16 cellular contexts compared by ENCODE assay signal in the genomic region with DNA sequence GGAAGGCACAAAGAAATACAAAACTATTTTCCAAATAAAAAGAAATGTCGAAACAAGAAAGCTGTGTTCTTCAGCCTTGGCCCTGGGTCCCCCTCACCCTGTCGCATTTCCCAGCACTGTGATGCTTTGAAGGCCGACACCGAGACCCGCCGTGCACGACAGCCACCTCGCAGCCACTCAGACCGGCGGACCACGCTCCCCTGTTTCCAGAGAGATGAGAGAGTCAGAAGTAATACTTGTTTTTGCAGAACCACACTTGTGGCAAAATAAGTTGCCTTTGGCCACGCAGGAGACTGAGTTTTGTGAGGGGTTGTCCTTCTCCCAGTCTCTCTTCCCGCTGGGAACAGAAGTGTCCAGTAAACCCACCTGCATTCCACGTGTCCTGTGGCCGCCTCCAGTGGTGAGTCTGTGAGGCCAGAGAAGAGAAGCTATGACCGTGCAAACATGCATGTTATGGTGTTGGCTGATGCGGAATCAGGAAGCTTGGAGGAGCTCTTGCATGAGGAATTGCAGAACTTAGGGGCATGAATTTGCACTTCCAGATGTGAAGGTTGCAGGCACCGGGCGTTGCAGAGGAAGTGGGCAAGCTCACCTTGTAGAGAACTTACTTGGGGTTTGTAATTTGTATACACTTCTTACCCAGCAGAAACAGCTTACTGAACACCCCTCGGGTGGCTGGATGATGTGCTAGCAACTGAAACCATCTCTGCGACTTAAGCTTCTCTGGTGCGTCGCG.
"Had no signal": no experiment of that assay in that cellular context is flagged by ENCODE, and none has a peak within 500 bp of the region (broad histone marks: within the 10 kb centered on the region; RNA-seq: fewer than 3 reads in every experiment).

No MANE protein-coding gene starts in this region.

- H3K27ac ChIP-seq: neutrophil, prostate gland, right lobe of liver, SK-N-MC had no signal

- H3K9me3 Mint-ChIP-seq: activated naive CD8-positive, alpha-beta T cell treated with anti-CD3 and anti-CD28 coated beads, Interleukin-2, amount 10 ng/mL, durations not matched to agents 7 days and 5 days; naive B cell had no signal

- H3K36me3 ChIP-seq: neutrophil, prostate gland had no signal

- ATAC-seq: activated CD4-positive, alpha-beta T cell treated with anti-CD3 and anti-CD28 coated beads for 36 hours; activated CD8-positive, alpha-beta T cell treated with anti-CD3 and anti-CD28 coated beads, Interleukin-2, amount 10 ng/mL, durations not matched to agents 7 days and 5 days; right lobe of liver; T-cell had no signal

- H3K9me3 ChIP-seq: neutrophil, prostate gland, right lobe of liver had no signal

- H3K4me1 Mint-ChIP-seq: activated CD4-positive, alpha-beta T cell treated with anti-CD3 and anti-CD28 coated beads for 36 hours; activated naive CD8-positive, alpha-beta T cell treated with anti-CD3 and anti-CD28 coated beads, Interleukin-2, amount 10 ng/mL, durations not matched to agents 7 days and 5 days; T-cell had no signal

- H3K4me1 ChIP-seq: prostate gland, right lobe of liver had no signal

- H3K27me3 ChIP-seq: neutrophil, right lobe of liver had no signal

- H3K27ac Mint-ChIP-seq: activated CD4-positive, alpha-beta T cell treated with anti-CD3 and anti-CD28 coated beads for 36 hours; activated CD8-positive, alpha-beta T cell treated with anti-CD3 and anti-CD28 coated beads, Interleukin-2, amount 10 ng/mL, durations not matched to agents 7 days and 5 days; activated naive CD8-positive, alpha-beta T cell treated with anti-CD3 and anti-CD28 coated beads, Interleukin-2, amount 10 ng/mL, durations not matched to agents 7 days and 5 days; T-cell had no signal

- H3K27me3 Mint-ChIP-seq: activated CD4-positive, alpha-beta T cell treated with anti-CD3 and anti-CD28 coated beads for 36 hours; activated naive CD8-positive, alpha-beta T cell treated with anti-CD3 and anti-CD28 coated beads, Interleukin-2, amount 10 ng/mL, durations not matched to agents 7 days and 5 days; naive B cell; T-cell had no signal

- DNase-seq: activated CD4-positive, alpha-beta T cell treated with anti-CD3 and anti-CD28 coated beads for 36 hours; activated CD8-positive, alpha-beta T cell treated with anti-CD3 and anti-CD28 coated beads, Interleukin-2, amount 10 ng/mL, durations not matched to agents 7 days and 5 days; activated gamma-delta T cell treated with Interleukin-2 at 50 U/mL for 16 hours; activated naive CD8-positive, alpha-beta T cell treated with anti-CD3 and anti-CD28 coated beads, Interleukin-2, amount 10 ng/mL, durations not matched to agents 7 days and 5 days; anterior cingulate cortex; effector CD4-positive, alpha-beta T cell; hippocampal formation; naive B cell; stimulated activated CD4-positive, alpha-beta T cell treated with anti-CD3 and anti-CD28 coated beads, Interleukin-12 subunit alpha, Interleukin-12 subunit beta, amount 100 ng/mL, for 4 hours; stimulated activated naive CD4-positive, alpha-beta T cell treated with Interleukin-2 at 50 U/mL for 16 hours; T1000 had no signal

- H3K4me3 ChIP-seq: prostate gland, right lobe of liver, SK-N-MC had no signal

- H3K4me3 Mint-ChIP-seq: activated CD4-positive, alpha-beta T cell treated with anti-CD3 and anti-CD28 coated beads for 36 hours; activated CD8-positive, alpha-beta T cell treated with anti-CD3 and anti-CD28 coated beads, Interleukin-2, amount 10 ng/mL, durations not matched to agents 7 days and 5 days; activated naive CD8-positive, alpha-beta T cell treated with anti-CD3 and anti-CD28 coated beads, Interleukin-2, amount 10 ng/mL, durations not matched to agents 7 days and 5 days; naive B cell; T-cell had no signal
